ENCODE assay signal across 8 cellular contexts in the genomic region with DNA sequence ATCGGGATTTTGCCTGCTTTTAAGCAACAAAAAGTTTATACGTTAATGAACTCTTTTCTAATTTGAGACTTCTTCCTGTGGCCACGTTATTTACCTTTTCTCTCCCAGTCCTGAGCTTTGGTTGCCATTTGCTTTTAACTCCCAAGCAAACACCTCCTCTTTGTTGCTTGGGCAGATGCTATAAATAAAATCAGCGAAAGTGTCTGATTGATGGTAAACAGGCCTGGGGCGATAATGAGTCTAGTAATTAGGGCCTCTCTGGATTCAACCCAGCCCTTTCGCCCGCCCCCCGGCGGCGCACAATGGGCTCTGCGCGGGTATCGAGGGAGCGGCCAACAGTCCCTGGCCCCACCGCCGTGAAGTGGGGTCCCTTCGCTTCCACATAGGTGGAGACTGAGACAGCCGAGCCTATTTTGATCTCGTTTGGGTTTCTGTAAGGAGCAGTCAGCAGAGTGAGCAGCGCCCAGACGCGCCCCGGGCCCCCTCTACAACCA. TPM values are rescaled to one million over a fixed set of nuclear protein-coding genes. Genes with fewer than 3 reads are reported as not detected.
DNase-seq lines count a peak whose midpoint lies in the region; ATAC-seq and TF ChIP-seq lines count a peak whose summit lies in the region.

No MANE protein-coding gene starts in this region.

- ATAC-seq in Right ventricle myocardium inferior (peak; percentile 85), HG03139 (IDR thresholded peaks at IDR 0.05; ENCODE audit: unreplicated experiment) (peak; percentile 20)

- H3K9me2 ChIP-seq in neural cell (ENCODE audit: insufficient read depth, low read length): no peaks in the 10 kb centered on the region

- H4K20me1 ChIP-seq in neural cell (ENCODE audit: insufficient read depth): no peaks in the 10 kb centered on the region

- intact Hi-C loops in Right ventricle myocardium inferior (cut with DNase I): loop anchor here (2.0 to 10.0 kb wide), 3 partner anchors 52 to 178 kb away; partner anchors contain the start of gene ELMOD2
- intact Hi-C loops in cardiac septum (cut with DNase I): loop anchor here (1.0 to 10.0 kb wide), 3 partner anchors 52 to 428 kb away; partner anchors contain the start of gene ELMOD2

- H3K9ac ChIP-seq in NT2/D1 (ENCODE audit: insufficient read length, low read depth) (peak overlapping the region; percentile 89), endocrine pancreas (ENCODE audit: control insufficient read depth, insufficient read depth, low read length) (peak overlapping the region; percentile 60), neural cell (ENCODE audit: low read length) (peak overlapping the region; percentile 77)

- H3K4me1 ChIP-seq in NT2/D1 (ENCODE audit: insufficient read depth, insufficient read length): no peaks in the 10 kb centered on the region
- H3K4me1 ChIP-seq in endocrine pancreas (ENCODE audit: control insufficient read depth, insufficient read depth, low read length): peaks cover 13% of the 10 kb centered on the region

- no peak for TF ChIP-seq RAD21 in neural cell (conservative IDR thresholded peaks at IDR 0.05)

- H3K27ac ChIP-seq in neural cell (ENCODE audit: low read length): peak overlapping the region; percentile 72

- H3K27me3 ChIP-seq in NT2/D1 (ENCODE audit: insufficient read depth, insufficient read length) (no peaks in the 10 kb centered on the region), endocrine pancreas (ENCODE audit: control insufficient read depth, insufficient read depth, low read length) (no peaks in the 10 kb centered on the region), neural cell (ENCODE audit: insufficient read depth, low read depth, low read length) (no peaks in the 10 kb centered on the region)

- no peaks in the 10 kb centered on the region for H3K79me2 ChIP-seq in neural cell (replicated peaks; ENCODE audit: insufficient read depth, low read length)

- no peaks in the 10 kb centered on the region for H3K36me3 ChIP-seq in NT2/D1 (ENCODE audit: insufficient read depth, insufficient read length, low read length)
- no peaks in the 10 kb centered on the region for H3K36me3 ChIP-seq in endocrine pancreas (ENCODE audit: control insufficient read depth, insufficient read depth, low read length)
- no peaks in the 10 kb centered on the region for H3K36me3 ChIP-seq in neural cell (ENCODE audit: insufficient read depth, low read length)

- H2AFZ ChIP-seq in neural cell (ENCODE audit: low read depth, low read length): peak overlapping the region; percentile 94

- H3K4me2 ChIP-seq in neural cell (ENCODE audit: low read length): peak overlapping the region; percentile 93

- TF ChIP-seq EP300 in neural cell (conservative IDR thresholded peaks at IDR 0.05; ENCODE audit: poor library complexity, severe bottlenecking): peak; percentile 7

- no peaks in the 10 kb centered on the region for H3K9me3 ChIP-seq in NT2/D1 (ENCODE audit: insufficient read depth, low read length)
- H3K9me3 ChIP-seq in endocrine pancreas (ENCODE audit: control insufficient read depth, low read length): no peaks in the 10 kb centered on the region
- no peaks in the 10 kb centered on the region for H3K9me3 ChIP-seq in neural cell (ENCODE audit: low read length)

- DNase-seq in Right ventricle myocardium inferior (ENCODE audit: missing footprints) (peak; percentile 66), cardiac septum (ENCODE audit: low spot score) (no peak), NT2/D1 (ENCODE audit: low read depth, low spot score) (peak; percentile 6), OCI-M2 (lab: John Stamatoyannopoulos, UW; ENCODE audit: unreplicated experiment) (no peak), GM19238 (ENCODE audit: insufficient read length, low spot score) (no peak)

- peak; percentile 4 for TF ChIP-seq CTCF in neural cell (IDR thresholded peaks at IDR 0.05; ENCODE audit: poor library complexity, severe bottlenecking)

- peaks cover 8% of the 10 kb centered on the region for H3F3A ChIP-seq in neural cell (ENCODE audit: insufficient read depth, low read length, poor library complexity, severe bottlenecking)

- H3K4me3 ChIP-seq in NT2/D1 (ENCODE audit: insufficient read length, low read depth) (peak overlapping the region; percentile 73), endocrine pancreas (ENCODE audit: control insufficient read depth, insufficient read depth, low read length) (peak overlapping the region; percentile 86), neural cell (ENCODE audit: low read length) (peak overlapping the region; percentile 92)

TF ChIP-seq in neural cell, 6 proteins besides CTCF, POLR2A, EP300 and RAD21:
- no peak for TF ChIP-seq EZH2 (IDR thresholded peaks at IDR 0.05; ENCODE audit: borderline replicate concordance, insufficient read depth, low read length, poor library complexity, severe bottlenecking)
- TF ChIP-seq TAF1 (IDR thresholded peaks at IDR 0.05; ENCODE audit: low read depth): no peak
- TF ChIP-seq, protein P1, sequence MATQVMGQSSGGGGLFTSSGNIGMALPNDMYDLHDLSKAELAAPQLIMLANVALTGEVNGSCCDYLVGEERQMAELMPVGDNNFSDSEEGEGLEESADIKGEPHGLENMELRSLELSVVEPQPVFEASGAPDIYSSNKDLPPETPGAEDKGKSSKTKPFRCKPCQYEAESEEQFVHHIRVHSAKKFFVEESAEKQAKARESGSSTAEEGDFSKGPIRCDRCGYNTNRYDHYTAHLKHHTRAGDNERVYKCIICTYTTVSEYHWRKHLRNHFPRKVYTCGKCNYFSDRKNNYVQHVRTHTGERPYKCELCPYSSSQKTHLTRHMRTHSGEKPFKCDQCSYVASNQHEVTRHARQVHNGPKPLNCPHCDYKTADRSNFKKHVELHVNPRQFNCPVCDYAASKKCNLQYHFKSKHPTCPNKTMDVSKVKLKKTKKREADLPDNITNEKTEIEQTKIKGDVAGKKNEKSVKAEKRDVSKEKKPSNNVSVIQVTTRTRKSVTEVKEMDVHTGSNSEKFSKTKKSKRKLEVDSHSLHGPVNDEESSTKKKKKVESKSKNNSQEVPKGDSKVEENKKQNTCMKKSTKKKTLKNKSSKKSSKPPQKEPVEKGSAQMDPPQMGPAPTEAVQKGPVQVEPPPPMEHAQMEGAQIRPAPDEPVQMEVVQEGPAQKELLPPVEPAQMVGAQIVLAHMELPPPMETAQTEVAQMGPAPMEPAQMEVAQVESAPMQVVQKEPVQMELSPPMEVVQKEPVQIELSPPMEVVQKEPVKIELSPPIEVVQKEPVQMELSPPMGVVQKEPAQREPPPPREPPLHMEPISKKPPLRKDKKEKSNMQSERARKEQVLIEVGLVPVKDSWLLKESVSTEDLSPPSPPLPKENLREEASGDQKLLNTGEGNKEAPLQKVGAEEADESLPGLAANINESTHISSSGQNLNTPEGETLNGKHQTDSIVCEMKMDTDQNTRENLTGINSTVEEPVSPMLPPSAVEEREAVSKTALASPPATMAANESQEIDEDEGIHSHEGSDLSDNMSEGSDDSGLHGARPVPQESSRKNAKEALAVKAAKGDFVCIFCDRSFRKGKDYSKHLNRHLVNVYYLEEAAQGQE (IDR thresholded peaks at IDR 0.05; ENCODE audit: borderline replicate concordance): no peak
- TF ChIP-seq MXI1 (conservative IDR thresholded peaks at IDR 0.05; ENCODE audit: poor library complexity, severe bottlenecking): no peak
- no peak for TF ChIP-seq SMC3 (conservative IDR thresholded peaks at IDR 0.05; ENCODE audit: poor library complexity)
- no peak for TF ChIP-seq POLR2AphosphoS5 (IDR thresholded peaks at IDR 0.05)

RNA-seq across cellular contexts. Expression of gene CLGN, which starts 0.8 kb away (rescaled TPM):
- total RNA-seq in Right ventricle myocardium inferior (76.3 TPM), cardiac septum (44.7 TPM)
- polyA plus RNA-seq in neural cell: 15.3 and 20.8 TPM in 2 replicates
- 18.7 and 23.7 TPM in 2 replicates for polyA minus RNA-seq in neural cell

RNA-seq across cellular contexts. Expression of gene SCOC, which starts 53.2 kb away (rescaled TPM):
- total RNA-seq in Right ventricle myocardium inferior (75.3 TPM), cardiac septum (73.0 TPM)
- polyA plus RNA-seq in neural cell: 264 and 320 TPM in 2 replicates
- 152 and 163 TPM in 2 replicates for polyA minus RNA-seq in neural cell

Comparison
In these comparisons a context has a peak if more than half of its experiments do, and no peak if none do; other contexts are left out.
1. DNase-seq: peak in Right ventricle myocardium inferior (single experiment) and NT2/D1 (single experiment); none in cardiac septum (single experiment), OCI-M2 (single experiment) and GM19238 (single experiment).
2. Peak in every context shown above with its lines, with median percentiles within 50 percentile points of each other: H3K4me3 ChIP-seq and H3K9ac ChIP-seq.